8 cellular contexts compared by ENCODE assay signal in the genomic region with DNA sequence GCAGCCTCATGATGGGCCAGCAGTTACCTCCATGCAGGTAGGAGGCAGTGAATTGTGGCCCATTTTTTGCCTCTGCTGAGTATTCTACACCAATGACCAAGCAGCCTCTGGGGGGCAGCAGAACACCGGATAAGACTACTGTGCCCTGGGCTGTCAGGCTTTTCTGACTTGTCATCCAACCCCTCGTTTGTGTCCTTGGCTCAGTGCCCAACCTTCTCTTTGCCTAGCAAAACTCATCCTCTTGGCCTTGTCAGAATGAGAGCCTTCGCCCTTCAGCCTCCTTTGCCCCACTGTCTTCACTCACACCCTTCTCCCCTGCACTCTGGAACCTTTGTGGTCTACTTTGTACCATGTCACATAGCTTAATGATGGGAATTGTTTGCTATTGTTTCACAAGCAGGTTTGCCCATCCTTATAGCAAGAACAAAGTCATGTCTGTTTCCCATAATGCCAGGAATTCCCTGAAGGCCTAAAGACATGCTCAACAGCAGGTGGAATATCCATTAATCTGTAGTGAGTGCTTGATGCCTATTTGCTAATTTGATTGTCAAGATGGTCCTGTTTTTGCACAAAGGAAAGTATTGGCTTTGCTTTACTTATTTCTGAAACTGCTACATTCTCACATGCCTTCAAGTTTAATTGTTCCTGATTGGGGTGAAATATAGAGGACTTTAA.
DNase-seq lines count a peak whose midpoint lies in the region; ATAC-seq and TF ChIP-seq lines count a peak whose summit lies in the region.

No MANE protein-coding gene starts in this region.

- no peaks in the 10 kb centered on the region for H3K36me3 ChIP-seq in lung (ENCODE audit: control insufficient read depth in 2 of 2, insufficient read depth in 2 of 2, low read length in 2 of 2)

- no peaks in the 10 kb centered on the region for H3K27me3 ChIP-seq in lung (ENCODE audit: control insufficient read depth, insufficient read depth)

- no peak overlapping the region for H3K4me3 ChIP-seq in lung

- DNase-seq in C1 segment of cervical spinal cord (lab: John Stamatoyannopoulos, UW) (peak in 13 of 14 donors; percentile 18 to 90 (median 77)), NCI-H69 (lab: John Stamatoyannopoulos, UW) (peak; percentile 96), dermis microvascular lymphatic vessel endothelial cell (ENCODE audit: low read depth in 2 of 2) (peak; percentile 6 to 41), lung (ENCODE audit: low spot score) (peak; percentile 73)
- peak; percentile 16 to 60 for DNase-seq in activated CD4-positive, alpha-beta T cell treated with anti-CD3 and anti-CD28 coated beads, Interleukin-2, amount 50 U/mL, for 24 hours (ENCODE audit: low read depth in 1 of 2, low spot score in 1 of 2)
- DNase-seq in stimulated activated CD8-positive, alpha-beta memory T cell treated with anti-CD3 and anti-CD28 coated beads, Interleukin-15, amount 100 ng/mL, for 24 hours (ENCODE audit: low read depth) = peak; percentile 46

- ATAC-seq in GM19395 (IDR thresholded peaks at IDR 0.05; ENCODE audit: unreplicated experiment) = peak; percentile 81
- ATAC-seq in HG03575 (IDR thresholded peaks at IDR 0.05; ENCODE audit: extremely low read depth, insufficient number of reproducible peaks, low FRiP score, unreplicated experiment) = peak; percentile 59
- peak; percentile 86 for ATAC-seq in lung (ENCODE audit: insufficient read depth, low FRiP score)

- H3K27ac ChIP-seq in lung (ENCODE audit: low read depth in 1 of 2, low read length in 1 of 2) = no peak overlapping the region

- TF ChIP-seq CTCF in lung (IDR thresholded peaks at IDR 0.05; ENCODE audit: control extremely low read depth, extremely low read depth) = peak; percentile 14

- peaks cover 3% of the 10 kb centered on the region in 2 donors for H3K4me1 ChIP-seq in lung (ENCODE audit: control insufficient read depth in 2 of 2, insufficient read depth in 2 of 2, low read length in 2 of 2)

- H3K9me3 ChIP-seq in lung (ENCODE audit: control insufficient read depth in 2 of 2, insufficient read depth in 1 of 2, low read length in 1 of 2) = no peaks in the 10 kb centered on the region

- 16 to 23% methylated on average over 3 of the region's 3 CpGs for WGBS in lung, 2 donors

Comparison
In these comparisons a context has a peak if more than half of its experiments do, and no peak if none do; other contexts are left out.
1. DNase-seq: peak in every context shown above with its lines; median percentile 96 in NCI-H69; 77 in C1 segment of cervical spinal cord; 73 in lung; 46 in stimulated activated CD8-positive, alpha-beta memory T cell treated with anti-CD3 and anti-CD28 coated beads, Interleukin-15, amount 100 ng/mL, for 24 hours; 38 in activated CD4-positive, alpha-beta T cell treated with anti-CD3 and anti-CD28 coated beads, Interleukin-2, amount 50 U/mL, for 24 hours; 24 in dermis microvascular lymphatic vessel endothelial cell.